Comparison of ENCODE assay signal across 1 cellular context in the genomic region with DNA sequence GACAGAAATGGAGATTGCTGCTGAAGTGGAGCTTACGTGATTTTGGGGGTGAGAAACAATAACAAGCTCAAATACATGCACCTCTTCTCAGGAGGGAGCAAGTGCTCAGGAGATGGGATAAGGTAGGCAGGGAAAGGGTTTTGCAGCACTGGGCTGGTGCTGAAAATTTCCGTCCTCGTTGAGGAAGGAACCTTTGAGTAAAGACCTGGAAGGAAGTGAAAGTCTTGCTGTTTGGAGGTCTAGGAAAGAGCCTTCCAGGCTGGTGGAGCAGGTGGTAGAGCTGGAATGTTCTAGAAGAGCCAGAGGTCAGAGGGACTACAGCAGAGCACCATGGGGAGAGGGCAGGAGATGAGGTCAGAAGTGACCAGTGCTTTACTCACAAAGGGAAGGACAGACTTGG.
TF ChIP-seq lines count a peak whose summit lies in the region.

No MANE protein-coding gene starts in this region.

TF ChIP-seq in H1, 55 proteins besides CTCF, POLR2A, EP300 and RAD21 (continued from another document):
- TF ChIP-seq, protein P1, sequence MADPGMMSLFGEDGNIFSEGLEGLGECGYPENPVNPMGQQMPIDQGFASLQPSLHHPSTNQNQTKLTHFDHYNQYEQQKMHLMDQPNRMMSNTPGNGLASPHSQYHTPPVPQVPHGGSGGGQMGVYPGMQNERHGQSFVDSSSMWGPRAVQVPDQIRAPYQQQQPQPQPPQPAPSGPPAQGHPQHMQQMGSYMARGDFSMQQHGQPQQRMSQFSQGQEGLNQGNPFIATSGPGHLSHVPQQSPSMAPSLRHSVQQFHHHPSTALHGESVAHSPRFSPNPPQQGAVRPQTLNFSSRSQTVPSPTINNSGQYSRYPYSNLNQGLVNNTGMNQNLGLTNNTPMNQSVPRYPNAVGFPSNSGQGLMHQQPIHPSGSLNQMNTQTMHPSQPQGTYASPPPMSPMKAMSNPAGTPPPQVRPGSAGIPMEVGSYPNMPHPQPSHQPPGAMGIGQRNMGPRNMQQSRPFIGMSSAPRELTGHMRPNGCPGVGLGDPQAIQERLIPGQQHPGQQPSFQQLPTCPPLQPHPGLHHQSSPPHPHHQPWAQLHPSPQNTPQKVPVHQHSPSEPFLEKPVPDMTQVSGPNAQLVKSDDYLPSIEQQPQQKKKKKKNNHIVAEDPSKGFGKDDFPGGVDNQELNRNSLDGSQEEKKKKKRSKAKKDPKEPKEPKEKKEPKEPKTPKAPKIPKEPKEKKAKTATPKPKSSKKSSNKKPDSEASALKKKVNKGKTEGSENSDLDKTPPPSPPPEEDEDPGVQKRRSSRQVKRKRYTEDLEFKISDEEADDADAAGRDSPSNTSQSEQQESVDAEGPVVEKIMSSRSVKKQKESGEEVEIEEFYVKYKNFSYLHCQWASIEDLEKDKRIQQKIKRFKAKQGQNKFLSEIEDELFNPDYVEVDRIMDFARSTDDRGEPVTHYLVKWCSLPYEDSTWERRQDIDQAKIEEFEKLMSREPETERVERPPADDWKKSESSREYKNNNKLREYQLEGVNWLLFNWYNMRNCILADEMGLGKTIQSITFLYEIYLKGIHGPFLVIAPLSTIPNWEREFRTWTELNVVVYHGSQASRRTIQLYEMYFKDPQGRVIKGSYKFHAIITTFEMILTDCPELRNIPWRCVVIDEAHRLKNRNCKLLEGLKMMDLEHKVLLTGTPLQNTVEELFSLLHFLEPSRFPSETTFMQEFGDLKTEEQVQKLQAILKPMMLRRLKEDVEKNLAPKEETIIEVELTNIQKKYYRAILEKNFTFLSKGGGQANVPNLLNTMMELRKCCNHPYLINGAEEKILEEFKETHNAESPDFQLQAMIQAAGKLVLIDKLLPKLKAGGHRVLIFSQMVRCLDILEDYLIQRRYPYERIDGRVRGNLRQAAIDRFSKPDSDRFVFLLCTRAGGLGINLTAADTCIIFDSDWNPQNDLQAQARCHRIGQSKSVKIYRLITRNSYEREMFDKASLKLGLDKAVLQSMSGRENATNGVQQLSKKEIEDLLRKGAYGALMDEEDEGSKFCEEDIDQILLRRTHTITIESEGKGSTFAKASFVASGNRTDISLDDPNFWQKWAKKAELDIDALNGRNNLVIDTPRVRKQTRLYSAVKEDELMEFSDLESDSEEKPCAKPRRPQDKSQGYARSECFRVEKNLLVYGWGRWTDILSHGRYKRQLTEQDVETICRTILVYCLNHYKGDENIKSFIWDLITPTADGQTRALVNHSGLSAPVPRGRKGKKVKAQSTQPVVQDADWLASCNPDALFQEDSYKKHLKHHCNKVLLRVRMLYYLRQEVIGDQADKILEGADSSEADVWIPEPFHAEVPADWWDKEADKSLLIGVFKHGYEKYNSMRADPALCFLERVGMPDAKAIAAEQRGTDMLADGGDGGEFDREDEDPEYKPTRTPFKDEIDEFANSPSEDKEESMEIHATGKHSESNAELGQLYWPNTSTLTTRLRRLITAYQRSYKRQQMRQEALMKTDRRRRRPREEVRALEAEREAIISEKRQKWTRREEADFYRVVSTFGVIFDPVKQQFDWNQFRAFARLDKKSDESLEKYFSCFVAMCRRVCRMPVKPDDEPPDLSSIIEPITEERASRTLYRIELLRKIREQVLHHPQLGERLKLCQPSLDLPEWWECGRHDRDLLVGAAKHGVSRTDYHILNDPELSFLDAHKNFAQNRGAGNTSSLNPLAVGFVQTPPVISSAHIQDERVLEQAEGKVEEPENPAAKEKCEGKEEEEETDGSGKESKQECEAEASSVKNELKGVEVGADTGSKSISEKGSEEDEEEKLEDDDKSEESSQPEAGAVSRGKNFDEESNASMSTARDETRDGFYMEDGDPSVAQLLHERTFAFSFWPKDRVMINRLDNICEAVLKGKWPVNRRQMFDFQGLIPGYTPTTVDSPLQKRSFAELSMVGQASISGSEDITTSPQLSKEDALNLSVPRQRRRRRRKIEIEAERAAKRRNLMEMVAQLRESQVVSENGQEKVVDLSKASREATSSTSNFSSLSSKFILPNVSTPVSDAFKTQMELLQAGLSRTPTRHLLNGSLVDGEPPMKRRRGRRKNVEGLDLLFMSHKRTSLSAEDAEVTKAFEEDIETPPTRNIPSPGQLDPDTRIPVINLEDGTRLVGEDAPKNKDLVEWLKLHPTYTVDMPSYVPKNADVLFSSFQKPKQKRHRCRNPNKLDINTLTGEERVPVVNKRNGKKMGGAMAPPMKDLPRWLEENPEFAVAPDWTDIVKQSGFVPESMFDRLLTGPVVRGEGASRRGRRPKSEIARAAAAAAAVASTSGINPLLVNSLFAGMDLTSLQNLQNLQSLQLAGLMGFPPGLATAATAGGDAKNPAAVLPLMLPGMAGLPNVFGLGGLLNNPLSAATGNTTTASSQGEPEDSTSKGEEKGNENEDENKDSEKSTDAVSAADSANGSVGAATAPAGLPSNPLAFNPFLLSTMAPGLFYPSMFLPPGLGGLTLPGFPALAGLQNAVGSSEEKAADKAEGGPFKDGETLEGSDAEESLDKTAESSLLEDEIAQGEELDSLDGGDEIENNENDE (IDR thresholded peaks at IDR 0.05; ENCODE audit: insufficient replicate concordance, low read length), result no peak
